Comparison of ENCODE assay signal across 8 cellular contexts in genomic region chr6:36874443-36875249, GRCh38. TPM values are rescaled to one million over a fixed set of nuclear protein-coding genes. Genes with fewer than 3 reads are reported as not detected.
A peak's percentile ranks its signal among the peaks of the same experiment; 100 is the strongest.
DNase-seq lines count a peak whose midpoint lies in the region; ATAC-seq and TF ChIP-seq lines count a peak whose summit lies in the region.

TSS of gene PPIL1 (minus strand) at chr6:36874803. CDS start at chr6:36874772, 31 bp downstream.

- H3K4me1 ChIP-seq in DOHH2 (ENCODE audit: control insufficient read depth, low read length), result peaks cover 27% of the 10 kb centered on the region
- H3K4me1 ChIP-seq in GM23248 (ENCODE audit: insufficient read depth), result peaks cover 13% of the 10 kb centered on the region

- no peaks in the 10 kb centered on the region for H3K27me3 ChIP-seq in DOHH2 (ENCODE audit: control insufficient read depth, low read length)
- H3K27me3 ChIP-seq in GM23248 (replicated peaks; ENCODE audit: insufficient read depth), result no peaks in the 10 kb centered on the region

- H3K9me3 Mint-ChIP-seq in natural killer cell treated with Interleukin-12 subunit alpha and Interleukin-12 subunit beta and Interleukin-15 and Interleukin-18, amount 100 ng/mL, for 72 hours, result no peaks in the 10 kb centered on the region

- H3K27ac ChIP-seq in DOHH2 (ENCODE audit: low read depth, low read length), result peak within 1 kb of the TSS; percentile 71
- peak within 1 kb of the TSS; percentile 91 for H3K27ac ChIP-seq in GM23248

- in situ Hi-C loops in GM23248 (cut with MboI), result loop anchor here (25.0 kb wide), 1 partner anchor 338 kb away; no protein-coding TSS in a partner anchor

- peak within 1 kb of the TSS; percentile 94 for H3K9ac ChIP-seq in GM23248

- DNase-seq in GM23248, result peak; percentile 96
- DNase-seq in LNCaP clone FGC (ENCODE audit: low read depth), result peak; percentile 73
- peak; percentile 71 for DNase-seq in activated T-helper 9 cell treated with anti-CD3 and anti-CD28 coated beads, Interleukin-2, amount 50 U/mL, for 16 hours (ENCODE audit: low read depth)
- DNase-seq in fibroblast of pulmonary artery (ENCODE audit: low read depth), result peak; percentile 93
- peak; percentile 79 for DNase-seq in natural killer cell treated with Interleukin-12 subunit alpha and Interleukin-12 subunit beta and Interleukin-15 and Interleukin-18, amount 100 ng/mL, for 72 hours (ENCODE audit: low spot score)
- peak; percentile 84 for DNase-seq in stimulated activated naive CD8-positive, alpha-beta T cell treated with anti-CD3 and anti-CD28 coated beads, Interleukin-15, Interleukin-2, amounts not matched to agents 100 U/mL and 50 U/mL, for 24 hours

- TF ChIP-seq POLR2A in Raji (IDR thresholded peaks at IDR 0.05; ENCODE audit: insufficient read depth, low read depth, low read length), result peak; percentile 65

- peak within 1 kb of the TSS; percentile 98 for H3K27ac Mint-ChIP-seq in natural killer cell treated with Interleukin-12 subunit alpha and Interleukin-12 subunit beta and Interleukin-15 and Interleukin-18, amount 100 ng/mL, for 72 hours

- ATAC-seq in natural killer cell treated with Interleukin-12 subunit alpha and Interleukin-12 subunit beta and Interleukin-15 and Interleukin-18, amount 100 ng/mL, for 72 hours, result peak; percentile 89 to 92
- peak; percentile 88 for ATAC-seq in stimulated activated naive CD8-positive, alpha-beta T cell treated with anti-CD3 and anti-CD28 coated beads, Interleukin-15, Interleukin-2, amounts not matched to agents 100 U/mL and 50 U/mL, for 24 hours

- no peaks in the 10 kb centered on the region for H3K9me3 ChIP-seq in DOHH2 (ENCODE audit: control insufficient read depth, insufficient read depth, low read length)
- no peaks in the 10 kb centered on the region for H3K9me3 ChIP-seq in GM23248 (ENCODE audit: low read depth)

- peaks cover 21 to 42% of the 10 kb centered on the region in 2 donors for H3K4me1 Mint-ChIP-seq in natural killer cell treated with Interleukin-12 subunit alpha and Interleukin-12 subunit beta and Interleukin-15 and Interleukin-18, amount 100 ng/mL, for 72 hours (ENCODE audit: low read depth in 2 of 2)

- no peaks in the 10 kb centered on the region for H3F3A ChIP-seq in DOHH2 (ENCODE audit: control insufficient read depth, insufficient read depth)
- peaks cover 9% of the 10 kb centered on the region; the same call in 1 of the 2 replicates for H3F3A ChIP-seq in GM23248 (ENCODE audit: insufficient read depth)

- H3K27me3 Mint-ChIP-seq in natural killer cell treated with Interleukin-12 subunit alpha and Interleukin-12 subunit beta and Interleukin-15 and Interleukin-18, amount 100 ng/mL, for 72 hours, result peaks cover 7 to 10% of the 10 kb centered on the region in 2 donors

- H3K79me2 ChIP-seq in DOHH2 (ENCODE audit: control insufficient read depth, low read length), result peaks cover 47% of the 10 kb centered on the region
- peaks cover 21% of the 10 kb centered on the region for H3K79me2 ChIP-seq in GM23248 (ENCODE audit: insufficient read depth)

- H3K9me2 ChIP-seq in DOHH2 (replicated peaks; ENCODE audit: control insufficient read depth, low read length), result no peaks in the 10 kb centered on the region
- no peaks in the 10 kb centered on the region for H3K9me2 ChIP-seq in GM23248 (ENCODE audit: insufficient read depth)

- H3K4me2 ChIP-seq in DOHH2 (ENCODE audit: low read length) (peak within 1 kb of the TSS; percentile 70), GM23248 (ENCODE audit: unreplicated experiment) (peak within 1 kb of the TSS; percentile 91)

- H3K36me3 ChIP-seq in DOHH2 (ENCODE audit: control insufficient read depth, low read length), result peaks cover 35% of the 10 kb centered on the region
- H3K36me3 ChIP-seq in GM23248 (ENCODE audit: low read depth), result peaks cover 4% of the 10 kb centered on the region; the same call in 1 of the 2 replicates

- WGBS in GM23248 (ENCODE audit: low coverage in 1 of 2, low lambda C conversion rate in 2 of 2, missing lambda C conversion rate in 2 of 2), 2 experiments, result 0 to 1% methylated on average over 54 of the region's 54 CpGs

- peak within 1 kb of the TSS; percentile 86 for H3K4me3 ChIP-seq in DOHH2 (ENCODE audit: low read length)
- peak within 1 kb of the TSS; percentile 97 for H3K4me3 ChIP-seq in GM23248
- H3K4me3 ChIP-seq in LNCaP clone FGC (ENCODE audit: low read depth, low read length), result peak within 1 kb of the TSS; percentile 90
- peak within 1 kb of the TSS; percentile 98 for H3K4me3 ChIP-seq in fibroblast of pulmonary artery (replicated peaks; ENCODE audit: low read depth, low read length)

- peak within 1 kb of the TSS; percentile 100 for H2AFZ ChIP-seq in GM23248

- peak; percentile 15 for TF ChIP-seq CTCF in DOHH2 (IDR thresholded peaks at IDR 0.05; ENCODE audit: low read depth, low read length, poor library complexity, severe bottlenecking)
- no peak for TF ChIP-seq CTCF in LNCaP clone FGC (IDR thresholded peaks at IDR 0.05; ENCODE audit: control insufficient read depth, extremely low read depth, insufficient read depth)
- no peak for TF ChIP-seq CTCF in fibroblast of pulmonary artery (IDR thresholded peaks at IDR 0.05; ENCODE audit: low read length, missing control alignments)

- H3K4me3 Mint-ChIP-seq in natural killer cell treated with Interleukin-12 subunit alpha and Interleukin-12 subunit beta and Interleukin-15 and Interleukin-18, amount 100 ng/mL, for 72 hours, result peak within 1 kb of the TSS; percentile 100

- no peaks in the 10 kb centered on the region for H4K20me1 ChIP-seq in DOHH2 (ENCODE audit: control insufficient read depth, insufficient read depth, low read depth, low read length)
- no peaks in the 10 kb centered on the region for H4K20me1 ChIP-seq in GM23248 (ENCODE audit: insufficient read depth)

- H3K36me3 Mint-ChIP-seq in natural killer cell treated with Interleukin-12 subunit alpha and Interleukin-12 subunit beta and Interleukin-15 and Interleukin-18, amount 100 ng/mL, for 72 hours, result peaks cover 15% of the 10 kb centered on the region

RNA-seq across cellular contexts. Expression of gene PPIL1, which starts in this region (rescaled TPM):
- total RNA-seq in GM23248 (2014; rRNA removed; shearing (Covaris generic)), result 20.4 and 36.3 TPM in 2 replicates
- 27.1 and 30.5 TPM in 2 replicates for polyA plus RNA-seq in GM23248 (2016; fragmentation: Nextera tagmentation; extraction: Ambion mirVana)
- total RNA-seq in natural killer cell treated with Interleukin-12 subunit alpha and Interleukin-12 subunit beta and Interleukin-15 and Interleukin-18, amount 100 ng/mL, for 72 hours, result 10 to 100 TPM; 30.3 to 40.8 TPM

Comparison
In these comparisons a context has a peak if more than half of its experiments do, and no peak if none do; other contexts are left out.
1. Peak in every context shown above with its lines: DNase-seq, ATAC-seq, H3K4me3 ChIP-seq and H3K27ac ChIP-seq.